In the genomic region with DNA sequence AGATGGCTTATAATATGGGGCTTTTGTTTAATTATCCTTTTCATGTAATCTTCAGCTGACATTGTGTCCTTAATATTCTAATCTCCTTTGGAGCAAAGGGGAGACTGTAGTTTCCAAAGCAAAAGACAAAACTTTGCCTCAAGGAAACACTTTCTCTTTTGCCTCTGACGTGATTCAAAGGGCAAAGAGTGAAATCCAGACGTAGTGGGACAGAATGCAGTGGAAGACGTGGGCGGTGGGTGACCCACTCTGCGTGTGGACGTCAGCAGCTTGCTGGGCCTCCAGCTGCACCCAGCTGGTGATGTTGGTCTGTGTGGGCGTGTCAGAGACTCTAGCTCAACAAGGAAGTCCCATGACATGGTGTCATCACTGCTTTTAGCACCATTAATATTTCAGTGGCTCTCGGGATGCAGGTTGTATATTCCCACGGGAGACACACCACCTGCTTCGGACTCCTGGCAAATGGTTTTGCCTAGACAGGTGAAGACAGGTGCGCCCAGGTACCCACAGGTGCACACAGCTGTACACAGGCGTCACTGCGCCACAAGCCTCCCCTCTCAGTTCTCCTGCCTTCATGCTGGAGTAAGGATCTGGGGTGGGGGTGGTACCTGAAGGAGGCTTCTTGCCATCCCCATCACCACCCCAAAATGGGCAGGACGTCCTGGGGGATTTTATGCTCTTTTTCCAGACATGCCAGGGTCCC, we compare ENCODE assay signal across 10 cellular contexts.
A peak's percentile ranks its signal among the peaks of the same experiment; 100 is the strongest.
DNase-seq lines count a peak whose midpoint lies in the region; ATAC-seq and TF ChIP-seq lines count a peak whose summit lies in the region.
"Had no signal": no experiment of that assay in that cellular context is flagged by ENCODE, and none has a peak within 500 bp of the region (broad histone marks: within the 10 kb centered on the region; RNA-seq: fewer than 3 reads in every experiment).

No MANE protein-coding gene starts in this region.

- H3K4me3 Mint-ChIP-seq in T-helper 2 cell treated with Interferon-gamma antibody and Interleukin-4, amounts not matched to agents 5 μg/mL and 100 μg/mL, for 36 hours = no peak overlapping the region
- H3K4me3 Mint-ChIP-seq: B cell had no signal

- intact Hi-C loops in left cardiac atrium (cut with DNase I) (no loop called here), stomach (cut with DNase I; ENCODE audit: low total_unique reads) (no loop called here)

- ATAC-seq in left cardiac atrium = peak; percentile 56 to 86
- ATAC-seq in GM21390 (IDR thresholded peaks at IDR 0.05; ENCODE audit: unreplicated experiment) = no peak
- ATAC-seq in HG03196 (IDR thresholded peaks at IDR 0.05; ENCODE audit: unreplicated experiment) = no peak
- ATAC-seq in GM19467 (IDR thresholded peaks at IDR 0.05; ENCODE audit: unreplicated experiment) = no peak

- H3K4me3 ChIP-seq in stomach = no peak overlapping the region

- 47 to 57% (median 55%) methylated on average over 14 of the region's 14 CpGs for WGBS in stomach, 5 donors

- no peaks in the 10 kb centered on the region for H3K27me3 Mint-ChIP-seq in T-helper 2 cell treated with Interferon-gamma antibody and Interleukin-4, amounts not matched to agents 5 μg/mL and 100 μg/mL, for 36 hours (ENCODE audit: low read depth)

- peak; percentile 17 for DNase-seq in NCI-H2196 (lab: John Stamatoyannopoulos, UW; ENCODE audit: unreplicated experiment)
- DNase-seq in NCI-H2196 treated with DMSO at 0.1 percent for 48 hours (lab: John Stamatoyannopoulos, UW; ENCODE audit: unreplicated experiment) = no peak
- DNase-seq in T-helper 2 cell treated with Interferon-gamma antibody and Interleukin-4, amounts not matched to agents 5 μg/mL and 100 μg/mL, for 36 hours (ENCODE audit: low spot score) = peak; percentile 56
- DNase-seq in left cardiac atrium = peak; percentile 90
- peak; percentile 68 for DNase-seq in stomach
- DNase-seq: T-helper 9 cell had no signal

- no peaks in the 10 kb centered on the region for H3K36me3 ChIP-seq in stomach

- no peaks in the 10 kb centered on the region for H3K4me1 Mint-ChIP-seq in T-helper 2 cell treated with Interferon-gamma antibody and Interleukin-4, amounts not matched to agents 5 μg/mL and 100 μg/mL, for 36 hours (ENCODE audit: low read depth)
- H3K4me1 Mint-ChIP-seq: B cell had no signal

- no peak for TF ChIP-seq POLR2A in stomach (IDR thresholded peaks at IDR 0.05)

- peaks cover 0 to 21% (median 6%) of the 10 kb centered on the region in 4 donors for H3K4me1 ChIP-seq in stomach

- H3K27ac ChIP-seq in stomach = peak overlapping the region; percentile 1 to 78 (median 63)

- TF ChIP-seq CTCF in stomach (IDR thresholded peaks at IDR 0.05) = no peak

- H3K36me3 Mint-ChIP-seq in T-helper 2 cell treated with Interferon-gamma antibody and Interleukin-4, amounts not matched to agents 5 μg/mL and 100 μg/mL, for 36 hours (ENCODE audit: low read depth) = no peaks in the 10 kb centered on the region

- peak; percentile 65 for TF ChIP-seq EP300 in stomach (IDR thresholded peaks at IDR 0.05)

- H3K9me3 Mint-ChIP-seq in T-helper 2 cell treated with Interferon-gamma antibody and Interleukin-4, amounts not matched to agents 5 μg/mL and 100 μg/mL, for 36 hours = no peaks in the 10 kb centered on the region

- no peak overlapping the region for H3K27ac Mint-ChIP-seq in T-helper 2 cell treated with Interferon-gamma antibody and Interleukin-4, amounts not matched to agents 5 μg/mL and 100 μg/mL, for 36 hours
- H3K27ac Mint-ChIP-seq: B cell had no signal

- H3K27me3 ChIP-seq in stomach = no peaks in the 10 kb centered on the region

- no peaks in the 10 kb centered on the region for H3K9me3 ChIP-seq in stomach

Comparison
In these comparisons a context has a peak if more than half of its experiments do, and no peak if none do; other contexts are left out.
1. ATAC-seq: peak in left cardiac atrium (2 of 2); none in GM21390 (single experiment), HG03196 (single experiment) and GM19467 (single experiment).